ENCODE assay signal across 34 cellular contexts in the genomic region with DNA sequence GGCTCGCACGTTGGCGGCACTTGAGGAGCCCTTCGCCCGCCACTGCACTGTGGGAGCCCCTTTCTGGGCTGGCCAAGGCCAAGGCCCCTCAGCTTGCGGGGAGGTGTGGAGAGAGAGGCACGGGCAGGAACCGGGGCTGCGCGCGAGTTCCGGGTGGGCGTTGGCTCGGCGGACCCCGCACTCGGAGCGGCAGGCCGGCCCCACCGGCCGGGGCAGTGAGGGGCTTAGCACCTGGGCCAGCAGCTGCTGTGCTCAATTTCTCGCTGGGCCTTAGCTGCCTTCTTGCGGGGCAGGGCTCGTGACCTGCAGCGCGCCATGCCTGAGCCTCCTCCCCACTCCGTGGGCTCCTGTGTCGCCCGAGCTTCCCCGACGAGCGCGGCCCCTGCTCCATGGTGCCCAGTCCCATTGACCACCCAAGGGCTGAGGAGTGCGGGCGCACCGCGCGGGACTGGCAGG.
"Had no signal": no experiment of that assay in that cellular context is flagged by ENCODE, and none has a peak within 500 bp of the region (broad histone marks: within the 10 kb centered on the region; RNA-seq: fewer than 3 reads in every experiment).

No MANE protein-coding gene starts in this region.

- H3K4me1 Mint-ChIP-seq: activated B cell treated with CpG ODN at 0.5 μM for 24 hours; activated CD4-positive, alpha-beta T cell treated with anti-CD3 and anti-CD28 coated beads for 36 hours; activated CD4-positive, alpha-beta T cell treated with anti-CD3 and anti-CD28 coated beads, Interleukin-2, amount 10 ng/mL, durations not matched to agents 7 days and 5 days; activated naive CD8-positive, alpha-beta T cell treated with anti-CD3 and anti-CD28 coated beads for 36 hours; activated T-helper 17 cell treated with anti-CD3 and anti-CD28 coated beads, Interleukin-2, amount 50 U/mL, for 72 hours had no signal

- H3K4me3 ChIP-seq: adrenal gland, body of pancreas, breast epithelium had no signal

- H3K9me3 ChIP-seq: adrenal gland, body of pancreas, breast epithelium had no signal

- H3K4me3 Mint-ChIP-seq: activated B cell treated with CpG ODN at 0.5 μM for 24 hours; activated CD4-positive, alpha-beta memory T cell treated with anti-CD3 and anti-CD28 coated beads for 36 hours; activated CD4-positive, alpha-beta T cell treated with anti-CD3 and anti-CD28 coated beads for 36 hours; activated CD4-positive, alpha-beta T cell treated with anti-CD3 and anti-CD28 coated beads, Interleukin-2, amount 10 ng/mL, durations not matched to agents 7 days and 5 days; activated CD8-positive, alpha-beta T cell treated with anti-CD3 and anti-CD28 coated beads for 36 hours; activated naive CD4-positive, alpha-beta T cell treated with anti-CD3 and anti-CD28 coated beads for 36 hours; activated naive CD8-positive, alpha-beta T cell treated with anti-CD3 and anti-CD28 coated beads for 36 hours; activated T-cell treated with anti-CD3 and anti-CD28 coated beads, Interleukin-2, amount 50 U/mL, for 4 hours; activated T-cell treated with anti-CD3 and anti-CD28 coated beads, Interleukin-2, amount 50 U/mL, for 72 hours; activated T-helper 1 cell treated with anti-CD3 and anti-CD28 coated beads, Interleukin-12 subunit alpha, Interleukin-12 subunit beta, Interleukin-2, Interleukin-4 antibody, amounts not matched to agents 30 ng/mL and 10 ng/mL and 1 ng/mL, durations not matched to agents 14 hours and 24 hours and 36 hours; activated T-helper 17 cell treated with anti-CD3 and anti-CD28 coated beads, Interleukin-2, amount 50 U/mL, for 72 hours; T-helper 1 cell treated with Interleukin-12 subunit alpha and Interleukin-12 subunit beta and Interleukin-4 antibody, amounts not matched to agents 30 μg/mL and 1 μg/mL, for 36 hours; T-helper 2 cell treated with Interferon-gamma antibody and Interleukin-4, amounts not matched to agents 5 μg/mL and 100 μg/mL, for 36 hours had no signal

- H3K9me3 Mint-ChIP-seq: activated B cell treated with CpG ODN at 0.5 μM for 24 hours; activated CD4-positive, alpha-beta memory T cell treated with anti-CD3 and anti-CD28 coated beads for 36 hours; activated CD4-positive, alpha-beta T cell treated with anti-CD3 and anti-CD28 coated beads, Interleukin-2, amount 10 ng/mL, durations not matched to agents 7 days and 5 days; activated CD8-positive, alpha-beta T cell treated with anti-CD3 and anti-CD28 coated beads for 36 hours; activated naive CD4-positive, alpha-beta T cell treated with anti-CD3 and anti-CD28 coated beads for 36 hours; activated naive CD8-positive, alpha-beta T cell treated with anti-CD3 and anti-CD28 coated beads for 36 hours; activated T-cell treated with anti-CD3 and anti-CD28 coated beads, Interleukin-2, amount 50 U/mL, for 4 hours; activated T-cell treated with anti-CD3 and anti-CD28 coated beads, Interleukin-2, amount 50 U/mL, for 72 hours; activated T-helper 1 cell treated with anti-CD3 and anti-CD28 coated beads, Interleukin-12 subunit alpha, Interleukin-12 subunit beta, Interleukin-2, Interleukin-4 antibody, amounts not matched to agents 30 ng/mL and 10 ng/mL and 1 ng/mL, durations not matched to agents 14 hours and 24 hours and 36 hours; T-helper 1 cell treated with Interleukin-12 subunit alpha and Interleukin-12 subunit beta and Interleukin-4 antibody, amounts not matched to agents 30 μg/mL and 1 μg/mL, for 36 hours; T-helper 2 cell treated with Interferon-gamma antibody and Interleukin-4, amounts not matched to agents 5 μg/mL and 100 μg/mL, for 36 hours had no signal

- DNase-seq: activated B cell treated with CpG ODN at 0.5 μM for 24 hours; activated CD4-positive, alpha-beta memory T cell treated with anti-CD3 and anti-CD28 coated beads for 36 hours; activated CD4-positive, alpha-beta T cell treated with anti-CD3 and anti-CD28 coated beads for 1 hour; activated CD4-positive, alpha-beta T cell treated with anti-CD3 and anti-CD28 coated beads for 36 hours; activated CD4-positive, alpha-beta T cell treated with anti-CD3 and anti-CD28 coated beads for 48 hours; activated CD4-positive, alpha-beta T cell treated with anti-CD3 and anti-CD28 coated beads, Interleukin-2, amount 10 ng/mL, durations not matched to agents 7 days and 5 days; activated CD8-positive, alpha-beta memory T cell treated with anti-CD3 and anti-CD28 coated beads, Interleukin-2, amount 50 U/mL, for 4 hours; activated CD8-positive, alpha-beta T cell treated with anti-CD3 and anti-CD28 coated beads for 36 hours; activated gamma-delta T cell treated with Interleukin-2 at 50 U/mL for 16 hours; activated naive CD4-positive, alpha-beta T cell; activated naive CD4-positive, alpha-beta T cell treated with anti-CD3 and anti-CD28 coated beads for 36 hours; activated naive CD4-positive, alpha-beta T cell treated with anti-CD3 and anti-CD28 coated beads, Interleukin-2, amount 50 U/mL, for 16 hours; activated naive CD8-positive, alpha-beta T cell treated with anti-CD3 and anti-CD28 coated beads for 36 hours; activated T-cell treated with anti-CD3 and anti-CD28 coated beads for 4 hours; activated T-cell treated with anti-CD3 and anti-CD28 coated beads, Interleukin-2, amount 50 U/mL, for 1 hour; activated T-cell treated with anti-CD3 and anti-CD28 coated beads, Interleukin-2, amount 50 U/mL, for 4 hours; activated T-cell treated with anti-CD3 and anti-CD28 coated beads, Interleukin-2, amount 50 U/mL, for 72 hours; adrenal gland; amniotic stem cell; aorta; body of pancreas; brain microvascular endothelial cell; central memory CD4-positive, alpha-beta T cell; SW 1271; T-helper 1 cell; T-helper 2 cell; T-helper 9 cell had no signal

- H3K27me3 Mint-ChIP-seq: activated B cell treated with CpG ODN at 0.5 μM for 24 hours; activated CD4-positive, alpha-beta memory T cell treated with anti-CD3 and anti-CD28 coated beads for 36 hours; activated CD4-positive, alpha-beta T cell treated with anti-CD3 and anti-CD28 coated beads, Interleukin-2, amount 10 ng/mL, durations not matched to agents 7 days and 5 days; activated CD8-positive, alpha-beta T cell treated with anti-CD3 and anti-CD28 coated beads for 36 hours; activated naive CD8-positive, alpha-beta T cell treated with anti-CD3 and anti-CD28 coated beads for 36 hours had no signal

- H3K27ac ChIP-seq: adrenal gland, body of pancreas, brain microvascular endothelial cell, breast epithelium, VCaP had no signal

- H3K36me3 Mint-ChIP-seq: activated CD4-positive, alpha-beta memory T cell treated with anti-CD3 and anti-CD28 coated beads for 36 hours; activated naive CD4-positive, alpha-beta T cell treated with anti-CD3 and anti-CD28 coated beads, Interleukin-2, amount 50 U/mL, for 72 hours; activated naive CD8-positive, alpha-beta T cell treated with anti-CD3 and anti-CD28 coated beads for 36 hours had no signal

- H3K27ac Mint-ChIP-seq: activated B cell treated with CpG ODN at 0.5 μM for 24 hours; activated CD4-positive, alpha-beta memory T cell treated with anti-CD3 and anti-CD28 coated beads for 36 hours; activated CD4-positive, alpha-beta T cell treated with anti-CD3 and anti-CD28 coated beads for 36 hours; activated CD4-positive, alpha-beta T cell treated with anti-CD3 and anti-CD28 coated beads, Interleukin-2, amount 10 ng/mL, durations not matched to agents 7 days and 5 days; activated CD8-positive, alpha-beta T cell treated with anti-CD3 and anti-CD28 coated beads for 36 hours; activated naive CD4-positive, alpha-beta T cell treated with anti-CD3 and anti-CD28 coated beads for 36 hours; activated naive CD4-positive, alpha-beta T cell treated with anti-CD3 and anti-CD28 coated beads, Interleukin-2, amount 50 U/mL, for 72 hours; activated naive CD8-positive, alpha-beta T cell treated with anti-CD3 and anti-CD28 coated beads for 36 hours; activated T-cell treated with anti-CD3 and anti-CD28 coated beads, Interleukin-2, amount 50 U/mL, for 72 hours; activated T-helper 1 cell treated with anti-CD3 and anti-CD28 coated beads, Interleukin-12 subunit alpha, Interleukin-12 subunit beta, Interleukin-2, Interleukin-4 antibody, amounts not matched to agents 30 ng/mL and 10 ng/mL and 1 ng/mL, durations not matched to agents 14 hours and 24 hours and 36 hours; activated T-helper 17 cell treated with anti-CD3 and anti-CD28 coated beads, Interleukin-2, amount 50 U/mL, for 72 hours; T-helper 1 cell treated with Interleukin-12 subunit alpha and Interleukin-12 subunit beta and Interleukin-4 antibody, amounts not matched to agents 30 μg/mL and 1 μg/mL, for 36 hours; T-helper 2 cell treated with Interferon-gamma antibody and Interleukin-4, amounts not matched to agents 5 μg/mL and 100 μg/mL, for 36 hours had no signal

- H3K27me3 ChIP-seq: adrenal gland, body of pancreas, brain microvascular endothelial cell, breast epithelium had no signal

- H3K36me3 ChIP-seq: adrenal gland, brain microvascular endothelial cell, breast epithelium had no signal

- H3K4me1 ChIP-seq: body of pancreas, breast epithelium had no signal
